ENCODE assay signal across 1 cellular context in genomic region chr9:96449844-96450612, GRCh38.
TF ChIP-seq lines count a peak whose summit lies in the region.

Gene HABP4 (plus strand): TSS chr9:96450169. CDS start chr9:96450280, 111 bp downstream.

TF ChIP-seq in K562, 482 proteins besides CTCF, POLR2A, EP300 and RAD21 (continued from another document and continues in another):
- no peak for TF ChIP-seq ZBTB11 (CRISPR knock-in tag; IDR thresholded peaks at IDR 0.05)
- TF ChIP-seq PKNOX1 (IDR thresholded peaks at IDR 0.05), result peak; percentile 78
- peak; percentile 51 for TF ChIP-seq MEIS2 (IDR thresholded peaks at IDR 0.05; ENCODE audit: partially characterized antibody)
- TF ChIP-seq EGR1 (conservative IDR thresholded peaks at IDR 0.05), result peak; percentile 40
- no peak for TF ChIP-seq TCF3 (CRISPR knock-in tag; IDR thresholded peaks at IDR 0.05)
- TF ChIP-seq ATF6 (CRISPR knock-in tag; IDR thresholded peaks at IDR 0.05), result no peak
- TF ChIP-seq THAP12 (CRISPR knock-in tag; IDR thresholded peaks at IDR 0.05), result no peak
- peak; percentile 89 for TF ChIP-seq CREM (IDR thresholded peaks at IDR 0.05; ENCODE audit: low read depth)
- no peak for TF ChIP-seq RBM17 (IDR thresholded peaks at IDR 0.05; ENCODE audit: borderline replicate concordance, low read depth, low read length)
- 0 out of 4 replicates have a peak, but pooled peaks of 1 of the 2 experiments have one; percentile 31 for TF ChIP-seq SIN3A (IDR thresholded peaks at IDR 0.05; ENCODE audit: borderline replicate concordance in 2 of 2, control insufficient read depth in 1 of 2, low read depth in 2 of 2, low read length in 2 of 2)
- no peak for TF ChIP-seq PPARD (CRISPR knock-in tag; IDR thresholded peaks at IDR 0.05)
- no peak for TF ChIP-seq HDAC3 (IDR thresholded peaks at IDR 0.05; ENCODE audit: borderline replicate concordance, partially characterized antibody)
- no peak for TF ChIP-seq CREBBP (IDR thresholded peaks at IDR 0.05; ENCODE audit: low read depth, low read length)
- TF ChIP-seq ATF7 (IDR thresholded peaks at IDR 0.05), result peak; percentile 68; the same call in 1 of the 2 replicates
- TF ChIP-seq GABPA (tag; conservative IDR thresholded peaks at IDR 0.05; ENCODE audit: low read depth), result no peak
- peak; percentile 76 for TF ChIP-seq GMEB1 (CRISPR knock-in tag; IDR thresholded peaks at IDR 0.05)
- TF ChIP-seq SIN3B (IDR thresholded peaks at IDR 0.05; ENCODE audit: low read depth), result peak; percentile 69
- peak; percentile 8; the same call in 1 of the 2 replicates for TF ChIP-seq ARID3B (CRISPR knock-in tag; IDR thresholded peaks at IDR 0.05; ENCODE audit: borderline replicate concordance)
- no peak for TF ChIP-seq CREB3 (tag; conservative IDR thresholded peaks at IDR 0.05; ENCODE audit: low read depth)
- TF ChIP-seq BRF2 (IDR thresholded peaks at IDR 0.05; ENCODE audit: borderline replicate concordance, insufficient read depth, insufficient read length), result no peak
- no peak for TF ChIP-seq KLF10 (CRISPR knock-in tag; IDR thresholded peaks at IDR 0.05)
- no peak; the same call in 1 of the 2 replicates for TF ChIP-seq TFAP4 (CRISPR knock-in tag; IDR thresholded peaks at IDR 0.05; ENCODE audit: borderline replicate concordance)
- no peak for TF ChIP-seq ZKSCAN3 (CRISPR knock-in tag; IDR thresholded peaks at IDR 0.05)
- peak; percentile 57 for TF ChIP-seq HNRNPLL (IDR thresholded peaks at IDR 0.05; ENCODE audit: low read depth, low read length, poor library complexity, severe bottlenecking)
- TF ChIP-seq SREBF1 (IDR thresholded peaks at IDR 0.05; ENCODE audit: borderline replicate concordance, low read depth, low read length), result 0 out of 2 replicates have a peak, but pooled peaks have one; percentile 62
- TF ChIP-seq RREB1 (CRISPR knock-in tag; IDR thresholded peaks at IDR 0.05), result peak; percentile 67; the same call in 1 of the 2 replicates
- no peak for TF ChIP-seq SNAPC5 (CRISPR knock-in tag; IDR thresholded peaks at IDR 0.05)
- TF ChIP-seq ATF3 (IDR thresholded peaks at IDR 0.05), result no peak
- TF ChIP-seq ATF3 (CRISPR knock-in tag; conservative IDR thresholded peaks at IDR 0.05), result no peak
- no peak for TF ChIP-seq ZSCAN32 (CRISPR knock-in tag; IDR thresholded peaks at IDR 0.05)
